8 cellular contexts compared by ENCODE assay signal in genomic region chr4:52721968-52722814, GRCh38. TPM values are rescaled to one million over a fixed set of nuclear protein-coding genes. Genes with fewer than 3 reads are reported as not detected.
DNase-seq lines count a peak whose midpoint lies in the region; ATAC-seq, FAIRE-seq and TF ChIP-seq lines count a peak whose summit lies in the region.

No MANE protein-coding gene starts in this region.

- H3K4me1 Mint-ChIP-seq in activated B cell treated with CpG ODN at 0.5 μM for 24 hours = peaks cover 15% of the 10 kb centered on the region

- peak; percentile 87 for ATAC-seq in GM18858 (IDR thresholded peaks at IDR 0.05; ENCODE audit: unreplicated experiment)
- peak; percentile 95 for ATAC-seq in HG03095 (IDR thresholded peaks at IDR 0.05; ENCODE audit: unreplicated experiment)
- peak; percentile 91 for ATAC-seq in activated B cell treated with CpG ODN at 0.5 μM for 24 hours (ENCODE audit: low read depth)

- H3K4me3 Mint-ChIP-seq in activated B cell treated with CpG ODN at 0.5 μM for 24 hours = peak overlapping the region; percentile 84

- H3K9me3 Mint-ChIP-seq in activated B cell treated with CpG ODN at 0.5 μM for 24 hours = no peaks in the 10 kb centered on the region

- peak; percentile 88 for DNase-seq in NCI-H2171 treated with DMSO at 0.1 percent for 48 hours (lab: John Stamatoyannopoulos, UW)
- peak; percentile 75 for DNase-seq in activated B cell treated with CpG ODN at 0.5 μM for 24 hours
- DNase-seq in central memory CD4-positive, alpha-beta T cell = peak; percentile 84
- DNase-seq in inferior parietal cortex (ENCODE audit: extremely low spot score) = peak; percentile 89
- peak; percentile 96 for DNase-seq in smooth muscle cell of the brain vasculature (ENCODE audit: low read depth, low spot score)

- peak overlapping the region; percentile 85 for H3K27ac Mint-ChIP-seq in activated B cell treated with CpG ODN at 0.5 μM for 24 hours

- POLR2A ChIA-PET in activated B cell treated with CpG ODN at 0.5 μM for 24 hours (lab: Charles Lee) = interaction anchor here (0.8 to 4.3 kb wide), 11 partner anchors 9 to 1377 kb away, joined by 3 to 130 read pairs (median 4); partner anchors contain the start of gene USP46

- FAIRE-seq in A204.1 (lab: Jason Lieb, UNC) = peak; percentile 97

- CTCF ChIA-PET in activated B cell treated with CpG ODN at 0.5 μM for 24 hours (lab: Charles Lee) = interaction anchor here (2.0 kb wide), 1 partner anchor 10 kb away, joined by 7 read pairs; no protein-coding TSS in a partner anchor

- intact Hi-C loops in activated B cell treated with CpG ODN at 0.5 μM for 24 hours (cut with micrococcal nuclease) = loop anchor here (1.0 to 5.0 kb wide), 7 partner anchors 10 to 879 kb away; partner anchors contain the start of genes DCUN1D4, RASL11B, SCFD2 and USP46

- H3K36me3 Mint-ChIP-seq in activated B cell treated with CpG ODN at 0.5 μM for 24 hours (ENCODE audit: low read depth) = peaks cover 19% of the 10 kb centered on the region

- H3K27me3 Mint-ChIP-seq in activated B cell treated with CpG ODN at 0.5 μM for 24 hours = no peaks in the 10 kb centered on the region

- no peak for TF ChIP-seq CTCF in activated B cell treated with CpG ODN at 0.5 μM for 24 hours (IDR thresholded peaks at IDR 0.05)

RNA-seq across cellular contexts. Expression of gene ERVMER34-1, which starts 29.0 kb away (rescaled TPM):
- not detected in 2 replicates for total RNA-seq in activated B cell treated with CpG ODN at 0.5 μM for 24 hours

Comparison
In these comparisons a context has a peak if more than half of its experiments do, and no peak if none do; other contexts are left out.
1. Peak in every context shown above with its lines: DNase-seq and ATAC-seq.